Comparison of ENCODE assay signal across 22 cellular contexts in genomic region chr16:12580809-12581208, GRCh38.
DNase-seq lines count a peak whose midpoint lies in the region; ATAC-seq and TF ChIP-seq lines count a peak whose summit lies in the region.
"Had no signal": no experiment of that assay in that cellular context is flagged by ENCODE, and none has a peak within 500 bp of the region (broad histone marks: within the 10 kb centered on the region; RNA-seq: fewer than 3 reads in every experiment).

No MANE protein-coding gene starts in this region.

- no peak overlapping the region for H3K4me3 Mint-ChIP-seq in activated naive CD8-positive, alpha-beta T cell treated with anti-CD3 and anti-CD28 coated beads, Interleukin-2, amount 50 U/mL, for 24 hours
- no peak overlapping the region for H3K4me3 Mint-ChIP-seq in activated naive CD8-positive, alpha-beta T cell treated with anti-CD3 and anti-CD28 coated beads for 36 hours
- H3K4me3 Mint-ChIP-seq in memory B cell, result no peak overlapping the region
- no peak overlapping the region for H3K4me3 Mint-ChIP-seq in effector memory CD8-positive, alpha-beta T cell
- H3K4me3 Mint-ChIP-seq: CD8-positive, alpha-beta memory T cell; central memory CD8-positive, alpha-beta T cell; dendritic cell treated with granulocyte-macrophage colony-stimulating factor and Interleukin-4, amounts not matched to agents 40 ng/mL and 50 ng/mL, for 4 days had no signal

- H3K27ac Mint-ChIP-seq in activated naive CD8-positive, alpha-beta T cell treated with anti-CD3 and anti-CD28 coated beads, Interleukin-2, amount 50 U/mL, for 24 hours, result no peak overlapping the region
- H3K27ac Mint-ChIP-seq in activated naive CD8-positive, alpha-beta T cell treated with anti-CD3 and anti-CD28 coated beads for 36 hours, result no peak overlapping the region
- H3K27ac Mint-ChIP-seq in memory B cell, result no peak overlapping the region
- no peak overlapping the region for H3K27ac Mint-ChIP-seq in effector memory CD8-positive, alpha-beta T cell
- H3K27ac Mint-ChIP-seq: CD8-positive, alpha-beta memory T cell; dendritic cell treated with granulocyte-macrophage colony-stimulating factor and Interleukin-4, amounts not matched to agents 40 ng/mL and 50 ng/mL, for 4 days had no signal

- no peak for DNase-seq in activated naive CD8-positive, alpha-beta T cell treated with anti-CD3 and anti-CD28 coated beads, Interleukin-2, amount 50 U/mL, for 24 hours
- no peak for DNase-seq in activated naive CD8-positive, alpha-beta T cell treated with anti-CD3 and anti-CD28 coated beads for 36 hours
- no peak for DNase-seq in memory B cell (ENCODE audit: low spot score in 2 of 2)
- DNase-seq in effector memory CD8-positive, alpha-beta T cell, result no peak
- no peak for DNase-seq in GM13976 (ENCODE audit: low spot score)
- no peak for DNase-seq in NCI-H2171 treated with DMSO at 0.1 percent for 48 hours (lab: John Stamatoyannopoulos, UW)
- DNase-seq: activated CD4-positive, alpha-beta T cell treated with anti-CD3 and anti-CD28 coated beads, Interleukin-2, amount 50 U/mL, for 48 hours; CD8-positive, alpha-beta memory T cell; esophagus squamous epithelium; foreskin melanocyte; left cardiac atrium; mesendoderm; NCI-H1048; NCI-H1694 treated with DMSO at 0.1 percent for 48 hours; NCI-H524 treated with DMSO at 0.1 percent for 48 hours; SIG-M5; T1000 had no signal

- no peaks in the 10 kb centered on the region for H3K9me3 Mint-ChIP-seq in activated naive CD8-positive, alpha-beta T cell treated with anti-CD3 and anti-CD28 coated beads, Interleukin-2, amount 50 U/mL, for 24 hours
- H3K9me3 Mint-ChIP-seq in activated naive CD8-positive, alpha-beta T cell treated with anti-CD3 and anti-CD28 coated beads for 36 hours, result no peaks in the 10 kb centered on the region
- H3K9me3 Mint-ChIP-seq in memory B cell, result no peaks in the 10 kb centered on the region
- H3K9me3 Mint-ChIP-seq in effector memory CD8-positive, alpha-beta T cell, result no peaks in the 10 kb centered on the region
- H3K9me3 Mint-ChIP-seq: CD8-positive, alpha-beta memory T cell; central memory CD8-positive, alpha-beta T cell; dendritic cell treated with granulocyte-macrophage colony-stimulating factor and Interleukin-4, amounts not matched to agents 40 ng/mL and 50 ng/mL, for 4 days had no signal

- peak; percentile 44 for ATAC-seq in activated naive CD8-positive, alpha-beta T cell treated with anti-CD3 and anti-CD28 coated beads, Interleukin-2, amount 50 U/mL, for 24 hours
- ATAC-seq in HG03565 (IDR thresholded peaks at IDR 0.05; ENCODE audit: unreplicated experiment), result peak; percentile 38
- peak; percentile 88 for ATAC-seq in memory B cell (ENCODE audit: low read depth)
- ATAC-seq in effector memory CD8-positive, alpha-beta T cell (replicated peaks), result no peak
- no peak for ATAC-seq in HG02798 (IDR thresholded peaks at IDR 0.05; ENCODE audit: poor library complexity, unreplicated experiment)
- ATAC-seq: HepG2, left cardiac atrium had no signal

- peaks cover 14% of the 10 kb centered on the region for H3K4me1 Mint-ChIP-seq in activated naive CD8-positive, alpha-beta T cell treated with anti-CD3 and anti-CD28 coated beads, Interleukin-2, amount 50 U/mL, for 24 hours
- H3K4me1 Mint-ChIP-seq in activated naive CD8-positive, alpha-beta T cell treated with anti-CD3 and anti-CD28 coated beads for 36 hours, result no peaks in the 10 kb centered on the region
- H3K4me1 Mint-ChIP-seq in memory B cell, result peaks cover 17% of the 10 kb centered on the region
- peaks cover 0 to 5% of the 10 kb centered on the region in 2 donors for H3K4me1 Mint-ChIP-seq in effector memory CD8-positive, alpha-beta T cell (ENCODE audit: low read depth in 2 of 2)
- H3K4me1 Mint-ChIP-seq: CD8-positive, alpha-beta memory T cell; central memory CD8-positive, alpha-beta T cell had no signal

- in situ Hi-C loops in GM13976 (cut with MboI; ENCODE audit: low sequenced_read_pairs, unreplicated experiment), result no loop called here

- no peaks in the 10 kb centered on the region for H3K27me3 Mint-ChIP-seq in activated naive CD8-positive, alpha-beta T cell treated with anti-CD3 and anti-CD28 coated beads, Interleukin-2, amount 50 U/mL, for 24 hours
- H3K27me3 Mint-ChIP-seq in activated naive CD8-positive, alpha-beta T cell treated with anti-CD3 and anti-CD28 coated beads for 36 hours, result no peaks in the 10 kb centered on the region
- peaks cover 9% of the 10 kb centered on the region for H3K27me3 Mint-ChIP-seq in memory B cell
- peaks cover 9 to 31% of the 10 kb centered on the region in 2 donors for H3K27me3 Mint-ChIP-seq in effector memory CD8-positive, alpha-beta T cell

- H3K36me3 Mint-ChIP-seq in activated naive CD8-positive, alpha-beta T cell treated with anti-CD3 and anti-CD28 coated beads, Interleukin-2, amount 50 U/mL, for 24 hours (ENCODE audit: low read depth), result no peaks in the 10 kb centered on the region
- H3K36me3 Mint-ChIP-seq in activated naive CD8-positive, alpha-beta T cell treated with anti-CD3 and anti-CD28 coated beads for 36 hours, result no peaks in the 10 kb centered on the region
- no peaks in the 10 kb centered on the region for H3K36me3 Mint-ChIP-seq in memory B cell
- H3K36me3 Mint-ChIP-seq in effector memory CD8-positive, alpha-beta T cell (ENCODE audit: insufficient read depth), result peaks cover 3% of the 10 kb centered on the region
- H3K36me3 Mint-ChIP-seq: CD8-positive, alpha-beta memory T cell had no signal

- no peak for TF ChIP-seq CTCF in GM13976 (IDR thresholded peaks at IDR 0.05; ENCODE audit: borderline replicate concordance, control extremely low read depth, extremely low read depth, insufficient read depth, missing control alignments)

Comparison
In these comparisons a context has a peak if more than half of its experiments do, and no peak if none do; other contexts are left out.
1. ATAC-seq: peak in activated naive CD8-positive, alpha-beta T cell treated with anti-CD3 and anti-CD28 coated beads, Interleukin-2, amount 50 U/mL, for 24 hours (single experiment), HG03565 (single experiment) and memory B cell (single experiment); none in effector memory CD8-positive, alpha-beta T cell (single experiment) and HG02798 (single experiment).